In genomic region chr1:41891403-41891896, GRCh38 we compare ENCODE assay signal across 1 cellular context.
A peak's percentile ranks its signal among the peaks of the same experiment; 100 is the strongest.
TF ChIP-seq lines count a peak whose summit lies in the region.

No MANE protein-coding gene starts in this region.

TF ChIP-seq in GM12878, 131 proteins besides CTCF, POLR2A, EP300 and RAD21 (continued from another document):
- 0 out of 2 replicates have a peak, but pooled peaks have one; percentile 16 for TF ChIP-seq SPI1 (IDR thresholded peaks at IDR 0.05; ENCODE audit: borderline replicate concordance, insufficient read depth, low read depth, low read length)
- 0 out of 2 replicates have a peak, but pooled peaks have one; percentile 36 for TF ChIP-seq TAF1 (IDR thresholded peaks at IDR 0.05; ENCODE audit: borderline replicate concordance, low read depth, low read length)
- peak; percentile 51; the same call in 1 of the 2 replicates for TF ChIP-seq SMC3 (IDR thresholded peaks at IDR 0.05; ENCODE audit: borderline replicate concordance, low read length)
- peak; percentile 75 for TF ChIP-seq MXI1 (IDR thresholded peaks at IDR 0.05; ENCODE audit: low read depth, low read length)
- peak; percentile 7 for TF ChIP-seq RELA (IDR thresholded peaks at IDR 0.05; ENCODE audit: borderline replicate concordance, partially characterized antibody)
- peak; percentile 23; the same call in 1 of the 2 replicates for TF ChIP-seq STAT1 (conservative IDR thresholded peaks at IDR 0.05)
- 0 out of 2 replicates have a peak, but pooled peaks have one; percentile 46 for TF ChIP-seq MAX (IDR thresholded peaks at IDR 0.05; ENCODE audit: low read depth, low read length)
- TF ChIP-seq SUZ12 (IDR thresholded peaks at IDR 0.05; ENCODE audit: unreplicated experiment) = no peak
- TF ChIP-seq EZH2 (IDR thresholded peaks at IDR 0.05; ENCODE audit: borderline replicate concordance, control insufficient read depth, low read depth, low read length) = no peak
- 0 out of 2 replicates have a peak, but pooled peaks have one; percentile 60 for TF ChIP-seq RCOR1 (conservative IDR thresholded peaks at IDR 0.05; ENCODE audit: low read depth, low read length)
- no peak for TF ChIP-seq SMARCA5 (IDR thresholded peaks at IDR 0.05)
- no peak for TF ChIP-seq ELK1 (IDR thresholded peaks at IDR 0.05; ENCODE audit: low read depth, low read length)
- TF ChIP-seq SIN3A (IDR thresholded peaks at IDR 0.05; ENCODE audit: low read depth, low read length) = 0 out of 2 replicates have a peak, but pooled peaks have one; percentile 49
- 0 out of 2 replicates have a peak, but pooled peaks have one; percentile 48 for TF ChIP-seq IRF4 (IDR thresholded peaks at IDR 0.05; ENCODE audit: low read depth, low read length)
- TF ChIP-seq YY1 (IDR thresholded peaks at IDR 0.05; ENCODE audit: low read depth, low read length) = peak; percentile 55; the same call in 1 of the 2 replicates
- TF ChIP-seq POLR2AphosphoS5 (IDR thresholded peaks at IDR 0.05; ENCODE audit: low read length) = peak; percentile 58; the same call in 1 of the 2 replicates
- no peak for TF ChIP-seq MTA3 (IDR thresholded peaks at IDR 0.05; ENCODE audit: borderline replicate concordance, low read length)
- no peak for TF ChIP-seq PAX5 (IDR thresholded peaks at IDR 0.05; ENCODE audit: borderline replicate concordance, low read depth, low read length)
- TF ChIP-seq NKRF (conservative IDR thresholded peaks at IDR 0.05) = no peak
- TF ChIP-seq BHLHE40 (IDR thresholded peaks at IDR 0.05; ENCODE audit: borderline replicate concordance in 1 of 2, low read depth in 2 of 2, low read length in 1 of 2) = peak in 1 of 2 experiments; percentile 8; a peak in 1 of 4 replicates
- TF ChIP-seq IRF5 (IDR thresholded peaks at IDR 0.05; ENCODE audit: borderline replicate concordance) = no peak
- peak; percentile 46; the same call in 1 of the 2 replicates for TF ChIP-seq RELB (IDR thresholded peaks at IDR 0.05; ENCODE audit: low read depth)
- TF ChIP-seq SKIL (IDR thresholded peaks at IDR 0.05; ENCODE audit: low read depth, poor library complexity, severe bottlenecking) = peak; percentile 36
- peak; percentile 15 for TF ChIP-seq KLF5 (IDR thresholded peaks at IDR 0.05; ENCODE audit: partially characterized antibody)
- 0 out of 2 replicates have a peak, but pooled peaks have one; percentile 34 for TF ChIP-seq HCFC1 (IDR thresholded peaks at IDR 0.05; ENCODE audit: low read length)
- TF ChIP-seq RAD51 (IDR thresholded peaks at IDR 0.05) = peak; percentile 30; the same call in 1 of the 2 replicates
- TF ChIP-seq ATF7 (IDR thresholded peaks at IDR 0.05; ENCODE audit: low read depth) = peak; percentile 46; the same call in 1 of the 2 replicates
- peak; percentile 50; the same call in 1 of the 2 replicates for TF ChIP-seq ZNF687 (IDR thresholded peaks at IDR 0.05)
- 0 out of 2 replicates have a peak, but pooled peaks have one; percentile 43 for TF ChIP-seq TCF12 (IDR thresholded peaks at IDR 0.05; ENCODE audit: low read depth, low read length)
- peak; percentile 74 for TF ChIP-seq PKNOX1 (IDR thresholded peaks at IDR 0.05)
- TF ChIP-seq NBN (IDR thresholded peaks at IDR 0.05) = peak; percentile 57; the same call in 1 of the 2 replicates
